ENCODE assay signal across 22 cellular contexts in the genomic region with DNA sequence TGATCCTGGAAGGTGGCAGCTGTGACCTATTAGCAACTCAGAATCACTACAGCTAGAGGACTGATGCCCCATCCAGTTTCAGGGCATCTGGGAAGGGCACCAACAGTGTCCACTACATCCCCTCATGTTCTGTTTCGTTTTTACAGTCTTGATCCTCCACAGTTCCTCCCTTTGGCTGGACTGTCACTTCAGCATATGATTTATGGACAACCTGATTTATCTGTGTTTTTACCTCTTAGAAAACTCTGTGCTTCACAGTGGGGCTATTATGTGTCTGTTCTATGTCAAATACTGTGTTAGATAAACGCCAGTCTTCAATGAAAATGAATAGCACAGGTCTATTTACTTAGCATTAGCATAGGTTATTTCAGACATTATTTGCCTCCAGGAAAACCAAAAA.
"Had no signal": no experiment of that assay in that cellular context is flagged by ENCODE, and none has a peak within 500 bp of the region (broad histone marks: within the 10 kb centered on the region; RNA-seq: fewer than 3 reads in every experiment).

No MANE protein-coding gene starts in this region.

- H3K4me1 Mint-ChIP-seq: immature natural killer cell, neural crest cell, T-helper 17 cell had no signal

- H3K9me3 Mint-ChIP-seq: activated T-cell treated with anti-CD3 and anti-CD28 coated beads, Interleukin-2, amount 50 U/mL, for 72 hours; dendritic cell treated with granulocyte-macrophage colony-stimulating factor and Interleukin-4, amounts not matched to agents 40 ng/mL and 50 ng/mL, for 4 days; memory B cell; stimulated activated naive CD8-positive, alpha-beta T cell treated with anti-CD3 and anti-CD28 coated beads, Interleukin-15, Interleukin-2, amounts not matched to agents 100 ng/mL and 50 ng/mL, for 24 hours had no signal

- H3K9me3 ChIP-seq: esophagus muscularis mucosa, mucosa of descending colon, prostate gland, right atrium auricular region had no signal

- H3K36me3 ChIP-seq: cardiac muscle cell, esophagus muscularis mucosa, heart right ventricle, prostate gland, right atrium auricular region had no signal

- H3K27me3 ChIP-seq: cardiac muscle cell, esophagus muscularis mucosa, right atrium auricular region had no signal

- H3K36me3 Mint-ChIP-seq: activated naive CD8-positive, alpha-beta T cell; immature natural killer cell; memory B cell; naive B cell had no signal

- H3K4me3 ChIP-seq: cardiac muscle cell, esophagus muscularis mucosa, heart right ventricle, mucosa of descending colon, prostate gland, right atrium auricular region, skin epidermis had no signal

- H3K27ac Mint-ChIP-seq: activated naive CD8-positive, alpha-beta T cell; activated T-cell treated with anti-CD3 and anti-CD28 coated beads, Interleukin-2, amount 50 U/mL, for 72 hours; dendritic cell treated with granulocyte-macrophage colony-stimulating factor and Interleukin-4, amounts not matched to agents 40 ng/mL and 50 ng/mL, for 4 days; immature natural killer cell; memory B cell; stimulated activated naive CD8-positive, alpha-beta T cell treated with anti-CD3 and anti-CD28 coated beads, Interleukin-15, Interleukin-2, amounts not matched to agents 100 ng/mL and 50 ng/mL, for 24 hours; T-helper 17 cell had no signal

- H3K4me1 ChIP-seq: esophagus muscularis mucosa, heart right ventricle, prostate gland, right atrium auricular region had no signal

- H3K27ac ChIP-seq: cardiac muscle cell, esophagus muscularis mucosa, heart right ventricle, prostate gland, right atrium auricular region, skin epidermis had no signal

- H3K4me3 Mint-ChIP-seq: activated naive CD8-positive, alpha-beta T cell; activated T-cell treated with anti-CD3 and anti-CD28 coated beads, Interleukin-2, amount 50 U/mL, for 72 hours; dendritic cell treated with granulocyte-macrophage colony-stimulating factor and Interleukin-4, amounts not matched to agents 40 ng/mL and 50 ng/mL, for 4 days; immature natural killer cell; memory B cell; naive B cell; neural crest cell; stimulated activated naive CD8-positive, alpha-beta T cell treated with anti-CD3 and anti-CD28 coated beads, Interleukin-15, Interleukin-2, amounts not matched to agents 100 ng/mL and 50 ng/mL, for 24 hours; T-helper 17 cell had no signal

- ATAC-seq: activated T-cell treated with anti-CD3 and anti-CD28 coated beads, Interleukin-2, amount 50 U/mL, for 72 hours; heart right ventricle; mucosa of descending colon; T-helper 17 cell had no signal

- H3K27me3 Mint-ChIP-seq: activated naive CD8-positive, alpha-beta T cell; dendritic cell treated with granulocyte-macrophage colony-stimulating factor and Interleukin-4, amounts not matched to agents 40 ng/mL and 50 ng/mL, for 4 days; memory B cell; naive B cell; stimulated activated naive CD8-positive, alpha-beta T cell treated with anti-CD3 and anti-CD28 coated beads, Interleukin-15, Interleukin-2, amounts not matched to agents 100 ng/mL and 50 ng/mL, for 24 hours; T-helper 17 cell had no signal

- DNase-seq: activated CD4-positive, alpha-beta T cell treated with anti-CD3 and anti-CD28 coated beads, Interleukin-2, amount 50 U/mL, for 4 hours; activated gamma-delta T cell; activated T-cell treated with anti-CD3 and anti-CD28 coated beads, Interleukin-2, amount 50 U/mL, for 72 hours; amygdala; effector memory CD4-positive, alpha-beta T cell; heart right ventricle; immature natural killer cell; kidney glomerular epithelial cell; mucosa of descending colon; naive B cell; T-helper 17 cell; trophoblast cell had no signal
